Comparison of ENCODE assay signal across 8 cellular contexts in the genomic region with DNA sequence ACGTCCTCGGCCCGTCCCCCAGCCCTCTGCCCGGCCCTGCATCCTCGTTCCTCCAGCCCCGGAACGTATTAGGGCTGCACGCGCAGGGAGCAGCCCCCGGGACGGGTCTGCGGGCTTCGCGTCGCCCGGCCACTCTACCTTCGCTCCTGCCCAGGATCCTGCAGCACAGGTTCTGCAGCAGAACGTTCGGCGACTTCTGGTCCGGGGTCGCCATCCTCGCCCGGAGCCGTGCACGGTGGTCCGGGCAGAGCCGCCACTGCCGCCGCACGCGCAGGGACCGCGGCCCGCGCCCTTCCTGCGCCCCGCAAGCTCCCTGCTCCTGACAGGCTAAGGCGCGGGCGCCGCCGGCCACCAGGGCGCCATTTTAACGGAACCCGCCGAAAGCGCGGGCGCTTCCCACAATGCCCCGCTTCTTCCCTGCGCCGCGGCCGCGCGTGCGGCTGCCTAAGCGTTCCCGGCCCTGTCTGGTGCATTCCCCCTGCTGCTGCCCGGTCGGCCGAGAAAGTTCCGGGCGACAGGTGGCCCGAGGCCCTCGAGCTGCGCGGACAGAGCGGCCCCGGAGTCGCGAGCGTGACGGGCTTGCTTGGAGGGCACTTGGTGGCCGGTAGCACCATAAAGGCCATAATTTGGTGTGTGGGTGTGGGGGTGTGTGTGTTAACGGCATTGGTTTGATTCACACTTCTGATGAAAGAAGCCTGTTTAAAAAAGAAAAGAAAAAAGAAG. TPM values are rescaled to one million over a fixed set of nuclear protein-coding genes. Genes with fewer than 3 reads are reported as not detected.
A peak's percentile ranks its signal among the peaks of the same experiment; 100 is the strongest.
DNase-seq lines count a peak whose midpoint lies in the region; ATAC-seq and TF ChIP-seq lines count a peak whose summit lies in the region.

A gene with protein sequence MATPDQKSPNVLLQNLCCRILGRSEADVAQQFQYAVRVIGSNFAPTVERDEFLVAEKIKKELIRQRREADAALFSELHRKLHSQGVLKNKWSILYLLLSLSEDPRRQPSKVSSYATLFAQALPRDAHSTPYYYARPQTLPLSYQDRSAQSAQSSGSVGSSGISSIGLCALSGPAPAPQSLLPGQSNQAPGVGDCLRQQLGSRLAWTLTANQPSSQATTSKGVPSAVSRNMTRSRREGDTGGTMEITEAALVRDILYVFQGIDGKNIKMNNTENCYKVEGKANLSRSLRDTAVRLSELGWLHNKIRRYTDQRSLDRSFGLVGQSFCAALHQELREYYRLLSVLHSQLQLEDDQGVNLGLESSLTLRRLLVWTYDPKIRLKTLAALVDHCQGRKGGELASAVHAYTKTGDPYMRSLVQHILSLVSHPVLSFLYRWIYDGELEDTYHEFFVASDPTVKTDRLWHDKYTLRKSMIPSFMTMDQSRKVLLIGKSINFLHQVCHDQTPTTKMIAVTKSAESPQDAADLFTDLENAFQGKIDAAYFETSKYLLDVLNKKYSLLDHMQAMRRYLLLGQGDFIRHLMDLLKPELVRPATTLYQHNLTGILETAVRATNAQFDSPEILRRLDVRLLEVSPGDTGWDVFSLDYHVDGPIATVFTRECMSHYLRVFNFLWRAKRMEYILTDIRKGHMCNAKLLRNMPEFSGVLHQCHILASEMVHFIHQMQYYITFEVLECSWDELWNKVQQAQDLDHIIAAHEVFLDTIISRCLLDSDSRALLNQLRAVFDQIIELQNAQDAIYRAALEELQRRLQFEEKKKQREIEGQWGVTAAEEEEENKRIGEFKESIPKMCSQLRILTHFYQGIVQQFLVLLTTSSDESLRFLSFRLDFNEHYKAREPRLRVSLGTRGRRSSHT (minus strand): TSS at position 387 of the 723 bp plus-strand sequence. CDS start 173 bp downstream, at position 214.

- H3K36me3 Mint-ChIP-seq in neural crest cell (ENCODE audit: low read depth) = peaks cover 10% of the 10 kb centered on the region

- TF ChIP-seq CTCF in fibroblast of villous mesenchyme (IDR thresholded peaks at IDR 0.05; ENCODE audit: insufficient read depth, low read depth, low read length) = no peak
- TF ChIP-seq CTCF in neural crest cell (conservative IDR thresholded peaks at IDR 0.05) = peak; percentile 29
- TF ChIP-seq CTCF in stomach (IDR thresholded peaks at IDR 0.05) = peak in 2 of 7 experiments; percentile 5 to 20

- H3K27ac Mint-ChIP-seq in neural crest cell (ENCODE audit: unreplicated experiment) = peak within 1 kb of the TSS; percentile 94

- peaks cover 4% of the 10 kb centered on the region for H3K9me3 Mint-ChIP-seq in neural crest cell

- no peaks in the 10 kb centered on the region for H3K27me3 ChIP-seq in stomach

- H3K27ac ChIP-seq in stomach = peak within 1 kb of the TSS; percentile 96 to 98 (median 98)

- H3K36me3 ChIP-seq in stomach = no peaks in the 10 kb centered on the region

- H3K4me3 Mint-ChIP-seq in neural crest cell = peak within 1 kb of the TSS; percentile 98

- WGBS in stomach, 5 donors = 0 to 1% (median 0%) methylated on average over 32 to 77 of the region's 77 CpGs

- intact Hi-C loops in stomach (cut with DNase I; ENCODE audit: low total_unique reads) = no loop called here

- H3K4me1 ChIP-seq in stomach = peaks cover 10 to 44% (median 27%) of the 10 kb centered on the region in 4 donors

- TF ChIP-seq POLR2A in stomach (IDR thresholded peaks at IDR 0.05) = peak in 1 of 4 donors; percentile 8

- peak; percentile 73 for ATAC-seq in GM21825 (IDR thresholded peaks at IDR 0.05; ENCODE audit: unreplicated experiment)

- peaks cover 29% of the 10 kb centered on the region for H3K4me1 Mint-ChIP-seq in neural crest cell

- DNase-seq in EH (ENCODE audit: low read depth) (peak; percentile 82), Kasumi-1 (lab: John Stamatoyannopoulos, UW) (peak; percentile 60 to 76), SIG-M5 (lab: John Stamatoyannopoulos, UW) (peak; percentile 13), activated gamma-delta T cell (lab: John Stamatoyannopoulos, UW) (peak; percentile 56), fibroblast of villous mesenchyme (ENCODE audit: low read depth) (peak; percentile 78), neural crest cell (ENCODE audit: low read depth, low spot score) (peak; percentile 71), stomach (peak; percentile 87)

- peak within 1 kb of the TSS; percentile 86 for H3K4me3 ChIP-seq in fibroblast of villous mesenchyme (ENCODE audit: low read depth, low read length)
- H3K4me3 ChIP-seq in stomach = peak within 1 kb of the TSS; percentile 87 to 94 (median 93)

- no peaks in the 10 kb centered on the region for H3K27me3 Mint-ChIP-seq in neural crest cell (ENCODE audit: low read depth)

- no peak for TF ChIP-seq EP300 in stomach (IDR thresholded peaks at IDR 0.05)

- no peaks in the 10 kb centered on the region for H3K9me3 ChIP-seq in stomach

RNA-seq across cellular contexts. Expression of the gene that starts here (rescaled TPM):
- total RNA-seq in fibroblast of villous mesenchyme (15.5 and 18.4 TPM in 2 replicates), neural crest cell (43.9 and 51.9 TPM in 2 replicates), stomach (10 to 100 TPM; 10.7 to 49.6 (median 46.4) TPM)
- 1 to 10 TPM; 7.8 to 9.5 (median 9.0) TPM for polyA plus RNA-seq in stomach

Comparison
In these comparisons a context has a peak if more than half of its experiments do, and no peak if none do; other contexts are left out.
1. Peak in every context shown above with its lines: DNase-seq, ATAC-seq, H3K4me3 ChIP-seq and H3K27ac ChIP-seq.
2. DNase-seq: peak in every context shown above with its lines; median percentile 87 in stomach; 82 in EH; 78 in fibroblast of villous mesenchyme; 71 in neural crest cell; 68 in Kasumi-1; 56 in activated gamma-delta T cell; 13 in SIG-M5.